In the genomic region with DNA sequence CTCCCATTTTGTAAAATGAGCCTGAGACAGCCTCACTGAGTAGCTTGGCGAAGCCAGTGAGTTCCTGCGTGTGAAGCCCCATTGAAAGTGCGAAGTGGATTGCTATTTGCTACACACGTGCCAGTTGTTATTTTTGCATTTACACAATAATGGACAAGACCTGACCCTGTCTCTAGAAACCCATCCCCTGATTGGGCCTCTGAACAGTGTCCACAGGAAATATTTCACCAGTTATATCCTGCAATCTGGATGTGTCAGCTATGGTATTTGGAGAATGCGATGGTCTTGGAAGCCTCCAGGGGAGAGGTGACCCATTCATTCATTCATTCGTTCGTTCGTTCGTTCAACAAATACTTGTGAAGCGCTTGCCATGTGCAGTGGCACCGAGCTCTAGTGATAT, we compare ENCODE assay signal across 18 cellular contexts. TPM values are rescaled to one million over a fixed set of nuclear protein-coding genes. Genes with fewer than 3 reads are reported as not detected.
DNase-seq lines count a peak whose midpoint lies in the region; ATAC-seq, FAIRE-seq and TF ChIP-seq lines count a peak whose summit lies in the region.
"Had no signal": no experiment of that assay in that cellular context is flagged by ENCODE, and none has a peak within 500 bp of the region (broad histone marks: within the 10 kb centered on the region; RNA-seq: fewer than 3 reads in every experiment).

No MANE protein-coding gene starts in this region.

- no peak overlapping the region for H2AFZ ChIP-seq in PC-3 (ENCODE audit: low read length)

- CTCF ChIA-PET in PC-3 (lab: Charles Lee) = interaction anchor here (1.0 to 2.1 kb wide), 2 partner anchors 31 to 76 kb away, joined by 3 to 6 read pairs; no protein-coding TSS in a partner anchor

- H3F3A ChIP-seq in PC-3 (ENCODE audit: low read length, unreplicated experiment) = no peaks in the 10 kb centered on the region

- H3K9me3 Mint-ChIP-seq in neural crest cell = no peaks in the 10 kb centered on the region
- H3K9me3 Mint-ChIP-seq: activated naive CD8-positive, alpha-beta T cell treated with anti-CD3 and anti-CD28 coated beads, Interleukin-2, amount 50 U/mL, for 24 hours; mesothelial cell of epicardium had no signal

- H3K36me3 ChIP-seq in PC-3 (ENCODE audit: low read depth, low read length) = peaks cover 9% of the 10 kb centered on the region; the same call in 1 of the 2 replicates

- H3K36me3 Mint-ChIP-seq in neural crest cell (ENCODE audit: low read depth) = no peaks in the 10 kb centered on the region
- H3K36me3 Mint-ChIP-seq: mesothelial cell of epicardium had no signal

- no peaks in the 10 kb centered on the region for H3K9me3 ChIP-seq in PC-3 (ENCODE audit: low read length)

- H3K4me2 ChIP-seq in PC-3 (ENCODE audit: low read length) = peak overlapping the region; percentile 58; the same call in 1 of the 2 replicates

- no peaks in the 10 kb centered on the region for H3K27me3 ChIP-seq in PC-3 (ENCODE audit: low read length)

- H3K27me3 Mint-ChIP-seq in neural crest cell (ENCODE audit: low read depth) = no peaks in the 10 kb centered on the region

- DNase-seq in ELF-1 (ENCODE audit: low read depth, low spot score) (peak; percentile 30), PC-3 (peak; percentile 78), dermis blood vessel endothelial cell (peak; percentile 81), neural crest cell (ENCODE audit: low read depth, low spot score) (no peak), urothelium cell line (ENCODE audit: low spot score) (no peak), DMS53 (lab: John Stamatoyannopoulos, UW) (no peak), hippocampal formation (lab: John Stamatoyannopoulos, UW) (no peak)
- no peak for DNase-seq in stimulated activated naive CD4-positive, alpha-beta T cell (lab: John Stamatoyannopoulos, UW)
- DNase-seq: activated naive CD8-positive, alpha-beta T cell treated with anti-CD3 and anti-CD28 coated beads, Interleukin-2, amount 50 U/mL, for 24 hours; activated T-cell treated with anti-CD3 and anti-CD28 coated beads, Interleukin-2, amount 50 U/mL, for 72 hours; DND-41; foreskin keratinocyte; NCI-H1417; NK-92 treated with Interleukin-12 subunit alpha and Interleukin-12 subunit beta, amount 100 ng/mL, for 24 hours; small intestine; stimulated activated naive CD4-positive, alpha-beta T cell treated with Interleukin-2 at 50 U/mL for 16 hours had no signal

- no peak overlapping the region for H3K4me3 Mint-ChIP-seq in neural crest cell
- H3K4me3 Mint-ChIP-seq: activated naive CD8-positive, alpha-beta T cell treated with anti-CD3 and anti-CD28 coated beads, Interleukin-2, amount 50 U/mL, for 24 hours; activated T-cell treated with anti-CD3 and anti-CD28 coated beads, Interleukin-2, amount 50 U/mL, for 72 hours; mesothelial cell of epicardium had no signal

- no peak overlapping the region for H3K4me3 ChIP-seq in PC-3 (ENCODE audit: low read length)
- H3K4me3 ChIP-seq: GM12878 had no signal

- H3K4me1 ChIP-seq in PC-3 (ENCODE audit: insufficient read depth, low read length) = peaks cover 29% of the 10 kb centered on the region
- H3K4me1 ChIP-seq: foreskin keratinocyte had no signal

- no TSS peak for BruUV-seq in PC-3 (replicated peaks; lab: Mats Ljungman, UMichigan)

- no peak overlapping the region for H3K9ac ChIP-seq in PC-3 (ENCODE audit: low read length)

- TF ChIP-seq CTCF in PC-3 (conservative IDR thresholded peaks at IDR 0.05; ENCODE audit: low read depth, low read length) (no peak), neural crest cell (conservative IDR thresholded peaks at IDR 0.05) (no peak)

- H3K4me1 Mint-ChIP-seq in neural crest cell = peaks cover 29% of the 10 kb centered on the region
- H3K4me1 Mint-ChIP-seq: activated naive CD8-positive, alpha-beta T cell treated with anti-CD3 and anti-CD28 coated beads, Interleukin-2, amount 50 U/mL, for 24 hours had no signal

- H3K79me2 ChIP-seq in PC-3 (ENCODE audit: low read length) = peaks cover 60% of the 10 kb centered on the region

- intact Hi-C loops in PC-3 (cut with micrococcal nuclease) = loop anchor here (5.0 kb wide), 1 partner anchor 73 kb away; no protein-coding TSS in a partner anchor

- peak; percentile 22 for ATAC-seq in PC-3
- ATAC-seq: activated naive CD8-positive, alpha-beta T cell treated with anti-CD3 and anti-CD28 coated beads, Interleukin-2, amount 50 U/mL, for 24 hours; activated T-cell treated with anti-CD3 and anti-CD28 coated beads, Interleukin-2, amount 50 U/mL, for 72 hours; foreskin keratinocyte; GM12878 had no signal

- peak overlapping the region; percentile 70 for H3K27ac Mint-ChIP-seq in neural crest cell (ENCODE audit: unreplicated experiment)
- H3K27ac Mint-ChIP-seq: activated naive CD8-positive, alpha-beta T cell treated with anti-CD3 and anti-CD28 coated beads, Interleukin-2, amount 50 U/mL, for 24 hours; activated T-cell treated with anti-CD3 and anti-CD28 coated beads, Interleukin-2, amount 50 U/mL, for 72 hours had no signal

- FAIRE-seq in urothelium cell line (lab: Jason Lieb, UNC) = no peak
- FAIRE-seq: GM12878, small intestine had no signal

- H4K20me1 ChIP-seq in PC-3 (ENCODE audit: low read length) = no peaks in the 10 kb centered on the region

- POLR2A ChIA-PET in PC-3 (lab: Charles Lee; ENCODE audit: unreplicated experiment) = no interaction called here

- no peaks in the 10 kb centered on the region for H3K9me2 ChIP-seq in PC-3 (replicated peaks; ENCODE audit: low read length)

- H3K27ac ChIP-seq in PC-3 (ENCODE audit: low read length) = no peak overlapping the region
- H3K27ac ChIP-seq: foreskin keratinocyte had no signal

RNA-seq across cellular contexts. Expression of a gene that starts 37.1 kb away (rescaled TPM):
- total RNA-seq in PC-3 (2014; rRNA removed) (201 and 299 TPM in 2 replicates), dermis blood vessel endothelial cell (5.3 and 6.6 TPM in 2 replicates), neural crest cell (8.1 and 9.5 TPM in 2 replicates)
- total RNA-seq: activated T-cell treated with anti-CD3 and anti-CD28 coated beads, Interleukin-2, amount 50 U/mL, for 72 hours; GM12878 had no signal

Comparison
In these comparisons a context has a peak if more than half of its experiments do, and no peak if none do; other contexts are left out.
1. DNase-seq: peak in ELF-1 (single experiment), PC-3 (single experiment) and dermis blood vessel endothelial cell (single experiment); none in neural crest cell (single experiment), stimulated activated naive CD4-positive, alpha-beta T cell (0 of 6), urothelium cell line (single experiment), DMS53 (single experiment) and hippocampal formation (0 of 2).
2. RNA of a gene that starts 37.1 kb away (total RNA-seq): 201 to 299 TPM in PC-3; 8.1 to 9.5 TPM in neural crest cell and 5.3 to 6.6 TPM in dermis blood vessel endothelial cell; every median in the first group is over 10 times any median in the second.